Comparison of ENCODE assay signal across 30 cellular contexts in genomic region chr11:75763846-75764245, GRCh38. TPM values are rescaled to one million over a fixed set of nuclear protein-coding genes. Genes with fewer than 3 reads are reported as not detected.
"Had no signal": no experiment of that assay in that cellular context is flagged by ENCODE, and none has a peak within 500 bp of the region (broad histone marks: within the 10 kb centered on the region; RNA-seq: fewer than 3 reads in every experiment).

No MANE protein-coding gene starts in this region.

- H3K4me2 ChIP-seq: hepatocyte, smooth muscle cell had no signal

- H3K27ac Mint-ChIP-seq: natural killer cell treated with Interleukin-12 subunit alpha and Interleukin-12 subunit beta and Interleukin-15 and Interleukin-18, amount 100 ng/mL, for 72 hours; progenitor cell of endocrine pancreas; stimulated activated naive CD8-positive, alpha-beta T cell treated with anti-CD3 and anti-CD28 coated beads, Interleukin-15, amount 100 ng/mL, for 72 hours had no signal

- H2AFZ ChIP-seq: hepatocyte, parathyroid adenoma had no signal

- DNase-seq: dorsolateral prefrontal cortex; effector CD4-positive, alpha-beta T cell; foreskin keratinocyte; left cardiac atrium; left ventricle myocardium superior; lower lobe of right lung; naive B cell; stimulated activated CD4-positive, alpha-beta T cell treated with anti-CD3 and anti-CD28 coated beads, Interleukin-12 subunit alpha, Interleukin-12 subunit beta, amount 100 ng/mL, for 4 hours; stimulated activated CD4-positive, alpha-beta T cell treated with anti-CD3 and anti-CD28 coated beads, Interleukin-1b, Interleukin-23, amount 100 ng/mL, for 48 hours; stimulated activated CD4-positive, alpha-beta T cell treated with anti-CD3 and anti-CD28 coated beads, Interleukin-4, amount 100 ng/mL, for 1 hour; stimulated activated CD8-positive, alpha-beta memory T cell treated with anti-CD3 and anti-CD28 coated beads, Interleukin-4, amount 100 ng/mL, for 48 hours; stimulated activated naive CD4-positive, alpha-beta T cell; stimulated activated naive CD8-positive, alpha-beta T cell treated with anti-CD3 and anti-CD28 coated beads, Interleukin-15, amount 100 ng/mL, for 72 hours; testis; upper lobe of left lung had no signal

- H3K36me3 Mint-ChIP-seq: naive B cell; natural killer cell treated with Interleukin-12 subunit alpha and Interleukin-12 subunit beta and Interleukin-15 and Interleukin-18, amount 100 ng/mL, for 72 hours had no signal

- H3K4me3 ChIP-seq: dorsolateral prefrontal cortex, gastroesophageal sphincter, heart left ventricle, hepatocyte, lower lobe of right lung, right lobe of liver, smooth muscle cell, testis, tibial nerve, upper lobe of left lung had no signal

- H3K9ac ChIP-seq: parathyroid adenoma had no signal

- H3K4me3 Mint-ChIP-seq: naive B cell; natural killer cell treated with Interleukin-12 subunit alpha and Interleukin-12 subunit beta and Interleukin-15 and Interleukin-18, amount 100 ng/mL, for 72 hours; neural crest cell; stimulated activated naive CD8-positive, alpha-beta T cell treated with anti-CD3 and anti-CD28 coated beads, Interleukin-15, amount 100 ng/mL, for 72 hours had no signal

- H3K36me3 ChIP-seq: gastroesophageal sphincter, heart left ventricle, lower lobe of right lung, right lobe of liver, tibial nerve, upper lobe of left lung had no signal

- H3K79me2 ChIP-seq: hepatocyte, parathyroid adenoma had no signal

- ATAC-seq: esophagus mucosa; foreskin keratinocyte; gastroesophageal sphincter; heart left ventricle; left cardiac atrium; left ventricle myocardium superior; lower lobe of right lung; natural killer cell treated with Interleukin-12 subunit alpha and Interleukin-12 subunit beta and Interleukin-15 and Interleukin-18, amount 100 ng/mL, for 72 hours; stimulated activated naive CD8-positive, alpha-beta T cell treated with anti-CD3 and anti-CD28 coated beads, Interleukin-15, amount 100 ng/mL, for 72 hours had no signal

- H3K27me3 ChIP-seq: dorsolateral prefrontal cortex, hepatocyte, right lobe of liver, testis had no signal

- H3K9me3 ChIP-seq: gastroesophageal sphincter, heart left ventricle, lower lobe of right lung, right lobe of liver, testis, tibial nerve, upper lobe of left lung had no signal

- H3K27ac ChIP-seq: dorsolateral prefrontal cortex, epithelial cell of prostate, foreskin keratinocyte, gastroesophageal sphincter, heart left ventricle, lower lobe of right lung, parathyroid adenoma, testis had no signal

- H3K9me3 Mint-ChIP-seq: naive B cell; natural killer cell treated with Interleukin-12 subunit alpha and Interleukin-12 subunit beta and Interleukin-15 and Interleukin-18, amount 100 ng/mL, for 72 hours; stimulated activated naive CD8-positive, alpha-beta T cell treated with anti-CD3 and anti-CD28 coated beads, Interleukin-15, amount 100 ng/mL, for 72 hours had no signal

- H3K4me1 ChIP-seq: parathyroid adenoma had no signal

RNA-seq across cellular contexts. Expression of gene MOGAT2, which starts 46.2 kb away (rescaled TPM):
- total RNA-seq: foreskin keratinocyte; kidney epithelial cell; lower lobe of right lung; mononuclear cell; natural killer cell treated with Interleukin-12 subunit alpha and Interleukin-12 subunit beta and Interleukin-15 and Interleukin-18, amount 100 ng/mL, for 72 hours; neural crest cell; osteoblast; progenitor cell of endocrine pancreas; smooth muscle cell; tibial nerve had no signal
